Comparison of ENCODE assay signal across 8 cellular contexts in the genomic region with DNA sequence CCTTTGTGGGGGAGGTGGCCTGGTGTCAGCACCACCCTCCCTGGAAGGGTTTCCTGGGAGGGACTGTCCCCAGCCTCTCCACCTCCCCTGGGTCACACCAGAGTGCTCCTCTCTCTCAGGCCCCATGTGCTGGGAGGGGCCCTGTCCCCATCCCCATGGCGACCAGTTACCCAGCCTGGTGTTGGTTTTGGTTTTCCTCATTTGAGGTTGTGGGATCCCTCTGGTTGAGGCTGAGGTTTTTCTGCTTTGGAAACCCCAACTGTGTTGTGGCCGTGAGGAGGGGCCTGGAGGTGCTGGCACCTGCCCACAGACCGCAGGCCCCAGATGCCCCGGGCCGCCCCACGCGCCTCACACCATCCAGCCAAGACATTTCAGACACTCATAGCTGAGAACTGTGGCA.
DNase-seq lines count a peak whose midpoint lies in the region; ATAC-seq lines count a peak whose summit lies in the region.

No MANE protein-coding gene starts in this region.

- H3K4me2 ChIP-seq in BLaER1 treated with 17β-estradiol and CSF1 and Interleukin-3, amounts not matched to agents 10 nM and 100 nM = peak overlapping the region; percentile 37 to 85 (median 71)

- peak; percentile 13 for DNase-seq in activated CD8-positive, alpha-beta memory T cell treated with anti-CD3 and anti-CD28 coated beads, Interleukin-2, amount 50 U/mL, for 24 hours (ENCODE audit: extremely low read depth)
- DNase-seq in stimulated activated CD4-positive, alpha-beta T cell treated with anti-CD3 and anti-CD28 coated beads, Interleukin-4, amount 100 ng/mL, for 48 hours (ENCODE audit: low read depth in 2 of 2) = peak; percentile 38 to 65
- DNase-seq in NCI-H2227 (lab: John Stamatoyannopoulos, UW; ENCODE audit: unreplicated experiment) (no peak), left colon (no peak), NCI-H446 (lab: John Stamatoyannopoulos, UW) (no peak)

- no peak overlapping the region for H3K4me3 ChIP-seq in BLaER1 treated with 17β-estradiol and CSF1 and Interleukin-3, amounts not matched to agents 10 nM and 100 nM

- intact Hi-C loops in left colon (cut with DNase I, micrococcal nuclease) = no loop called here

- H4K20me1 ChIP-seq in BLaER1 treated with 17β-estradiol and CSF1 and Interleukin-3, amounts not matched to agents 10 nM and 100 nM = peaks cover 0 to 96% (median 55%) of the 10 kb centered on the region in 11 experiments; a peak in 19 of 22 replicates

- no peaks in the 10 kb centered on the region for H3K9me3 ChIP-seq in BLaER1 treated with 17β-estradiol and CSF1 and Interleukin-3, amounts not matched to agents 10 nM and 100 nM (replicated peaks in 1 of 11)

- peak overlapping the region in 2 of 11 experiments; percentile 8; a peak in 1 of 22 replicates for H3K9ac ChIP-seq in BLaER1 treated with 17β-estradiol and CSF1 and Interleukin-3, amounts not matched to agents 10 nM and 100 nM

- peak; percentile 51 for ATAC-seq in GM19372 (IDR thresholded peaks at IDR 0.05; ENCODE audit: low read depth, unreplicated experiment)
- peak; percentile 81 for ATAC-seq in HG03432 (IDR thresholded peaks at IDR 0.05; ENCODE audit: unreplicated experiment)
- ATAC-seq in left colon = no peak

- no peaks in the 10 kb centered on the region for H3K36me3 ChIP-seq in BLaER1 treated with 17β-estradiol and CSF1 and Interleukin-3, amounts not matched to agents 10 nM and 100 nM

- peak overlapping the region in 2 of 11 experiments; percentile 9 to 28; a peak in 1 of 22 replicates for H3K27ac ChIP-seq in BLaER1 treated with 17β-estradiol and CSF1 and Interleukin-3, amounts not matched to agents 10 nM and 100 nM

- H3K27me3 ChIP-seq in BLaER1 treated with 17β-estradiol and CSF1 and Interleukin-3, amounts not matched to agents 10 nM and 100 nM = peaks cover 84 to 100% (median 96%) of the 10 kb centered on the region in 11 experiments

- peaks cover 42 to 74% (median 52%) of the 10 kb centered on the region in 10 experiments for H3K4me1 ChIP-seq in BLaER1 treated with 17β-estradiol and CSF1 and Interleukin-3, amounts not matched to agents 10 nM and 100 nM

Comparison
In these comparisons a context has a peak if more than half of its experiments do, and no peak if none do; other contexts are left out.
1. DNase-seq: peak in activated CD8-positive, alpha-beta memory T cell treated with anti-CD3 and anti-CD28 coated beads, Interleukin-2, amount 50 U/mL, for 24 hours (single experiment) and stimulated activated CD4-positive, alpha-beta T cell treated with anti-CD3 and anti-CD28 coated beads, Interleukin-4, amount 100 ng/mL, for 48 hours (2 of 2); none in NCI-H2227 (single experiment), left colon (0 of 2) and NCI-H446 (0 of 2).